In the genomic region with DNA sequence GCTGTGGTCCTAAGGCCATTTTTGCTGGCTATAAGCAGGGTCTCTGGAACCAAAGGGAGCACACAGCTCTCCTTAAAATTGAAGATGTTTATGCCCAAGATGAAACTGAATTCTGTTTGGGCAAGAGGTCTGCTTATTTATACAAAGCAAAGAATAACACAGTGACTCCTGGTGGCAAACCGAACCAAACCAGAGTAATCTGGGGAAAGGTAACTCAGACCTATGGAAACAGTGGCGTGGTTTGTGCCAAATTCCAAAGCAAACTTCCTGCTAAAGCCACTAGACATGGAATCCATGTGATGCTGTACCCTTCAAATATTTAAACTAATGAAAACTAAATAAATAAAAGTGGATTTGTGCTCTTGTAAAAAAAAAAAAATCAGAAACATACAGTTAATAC, we compare ENCODE assay signal across 21 cellular contexts. TPM values are rescaled to one million over a fixed set of nuclear protein-coding genes. Genes with fewer than 3 reads are reported as not detected.
DNase-seq lines count a peak whose midpoint lies in the region; ATAC-seq and TF ChIP-seq lines count a peak whose summit lies in the region.
"Had no signal": no experiment of that assay in that cellular context is flagged by ENCODE, and none has a peak within 500 bp of the region (broad histone marks: within the 10 kb centered on the region; RNA-seq: fewer than 3 reads in every experiment).

No MANE protein-coding gene starts in this region.

- H3K36me3 ChIP-seq in endodermal cell (ENCODE audit: control insufficient read depth, insufficient read depth, low read length) = no peaks in the 10 kb centered on the region
- H3K36me3 ChIP-seq: BE2C, HAP-1 had no signal

- H3K27ac Mint-ChIP-seq in endodermal cell (no peak overlapping the region), osteocyte (ENCODE audit: unreplicated experiment) (no peak overlapping the region)
- H3K27ac Mint-ChIP-seq: CD4-positive, CD25-positive, alpha-beta regulatory T cell; CD8-positive, alpha-beta memory T cell had no signal

- H3K4me3 ChIP-seq in LNCaP clone FGC (ENCODE audit: low read depth, low read length) (no peak overlapping the region), endodermal cell (ENCODE audit: low read length) (no peak overlapping the region), foreskin fibroblast (ENCODE audit: low read depth in 1 of 2, low read length in 2 of 2) (no peak overlapping the region)
- H3K4me3 ChIP-seq: HAP-1 had no signal

- TF ChIP-seq CTCF in 22Rv1 (IDR thresholded peaks at IDR 0.05) = peak; percentile 13; the same call in 1 of the 2 replicates
- TF ChIP-seq CTCF in LNCaP clone FGC (IDR thresholded peaks at IDR 0.05; ENCODE audit: control insufficient read depth, extremely low read depth, insufficient read depth) = peak; percentile 53
- peak; percentile 38 for TF ChIP-seq CTCF in endodermal cell (conservative IDR thresholded peaks at IDR 0.05)
- no peak for TF ChIP-seq CTCF in foreskin fibroblast (IDR thresholded peaks at IDR 0.05; ENCODE audit: low read depth, low read length)
- TF ChIP-seq CTCF in osteocyte (IDR thresholded peaks at IDR 0.05) = no peak

- no peaks in the 10 kb centered on the region for H3K4me1 ChIP-seq in endodermal cell (ENCODE audit: control insufficient read depth, insufficient read depth, low read length)
- H3K4me1 ChIP-seq: BE2C, Caco-2, HAP-1 had no signal

- no peak overlapping the region for H3K9ac ChIP-seq in endodermal cell (ENCODE audit: extremely low read depth, low read length, poor library complexity, severe bottlenecking)

- H3K4me1 Mint-ChIP-seq in endodermal cell (no peaks in the 10 kb centered on the region), osteocyte (ENCODE audit: unreplicated experiment) (no peaks in the 10 kb centered on the region)
- H3K4me1 Mint-ChIP-seq: CD8-positive, alpha-beta memory T cell; IgD-negative memory B cell had no signal

- DNase-seq in H4 (ENCODE audit: low spot score) = peak; percentile 13
- DNase-seq in LNCaP clone FGC (ENCODE audit: low read depth) = peak; percentile 76
- no peak for DNase-seq in endodermal cell
- DNase-seq in foreskin fibroblast = no peak
- no peak for DNase-seq in HPDE6-E6E7 (ENCODE audit: extremely low spot score)
- no peak for DNase-seq in osteocyte (ENCODE audit: extremely low spot score, unreplicated experiment)
- DNase-seq: ACHN; BE2C; C1 segment of cervical spinal cord; Caco-2; CD4-positive, CD25-positive, alpha-beta regulatory T cell; CD8-positive, alpha-beta memory T cell; DMS79 treated with DMSO at 0.1 percent for 48 hours; GF-D8; GOT3; KBM-7 had no signal

- no peaks in the 10 kb centered on the region for H3K36me3 Mint-ChIP-seq in endodermal cell (ENCODE audit: low read depth)
- no peaks in the 10 kb centered on the region for H3K36me3 Mint-ChIP-seq in osteocyte (ENCODE audit: unreplicated experiment)
- H3K36me3 Mint-ChIP-seq: IgD-negative memory B cell had no signal

- 81 to 90% methylated on average over 2 of the region's 2 CpGs for WGBS in endodermal cell (ENCODE audit: insufficient coverage in 1 of 2, insufficient read length in 1 of 2), 2 experiments

- H3K27me3 Mint-ChIP-seq in endodermal cell (ENCODE audit: insufficient read depth) (peaks cover 2% of the 10 kb centered on the region), osteocyte (ENCODE audit: unreplicated experiment) (peaks cover 8% of the 10 kb centered on the region)

- no peak overlapping the region for H3K4me3 Mint-ChIP-seq in endodermal cell
- H3K4me3 Mint-ChIP-seq in osteocyte (ENCODE audit: unreplicated experiment) = no peak overlapping the region
- H3K4me3 Mint-ChIP-seq: CD4-positive, CD25-positive, alpha-beta regulatory T cell; CD8-positive, alpha-beta memory T cell; IgD-negative memory B cell had no signal

- no peaks in the 10 kb centered on the region for H3K27me3 ChIP-seq in endodermal cell (ENCODE audit: control insufficient read depth, insufficient read depth, low read length, poor library complexity, severe bottlenecking)
- H3K27me3 ChIP-seq: BE2C had no signal

- H3K9me3 ChIP-seq in endodermal cell (ENCODE audit: control insufficient read depth, low read length) = peaks cover 24% of the 10 kb centered on the region

- no peak for ATAC-seq in HG02885 (IDR thresholded peaks at IDR 0.05; ENCODE audit: poor library complexity, unreplicated experiment)
- ATAC-seq: HepG2 had no signal

- H3K27ac ChIP-seq in 22Rv1 = no peak overlapping the region
- H3K27ac ChIP-seq in endodermal cell (ENCODE audit: low read depth, low read length) = no peak overlapping the region

- H3K9me3 Mint-ChIP-seq in endodermal cell = peaks cover 31% of the 10 kb centered on the region
- H3K9me3 Mint-ChIP-seq in osteocyte (ENCODE audit: unreplicated experiment) = peaks cover 21% of the 10 kb centered on the region

RNA-seq across cellular contexts. Expression of gene BICDL1, which starts 29.6 kb away (rescaled TPM):
- total RNA-seq in H4 (2014; rRNA removed; shearing (Covaris generic)) = 1.4 and 6.8 TPM in 2 replicates
- 10 to 100 TPM; 14.5 to 22.3 TPM for total RNA-seq in endodermal cell
- polyA plus RNA-seq in endodermal cell (2013, experiment 1 of 2) = 6.8 TPM
- polyA plus RNA-seq in endodermal cell (2013, experiment 2 of 2) = 5.6 TPM
- not detected in 2 replicates for total RNA-seq in osteocyte

Comparison
In these comparisons a context has a peak if more than half of its experiments do, and no peak if none do; other contexts are left out.
1. CTCF ChIP-seq: peak in 22Rv1 (single experiment), LNCaP clone FGC (single experiment) and endodermal cell (single experiment); none in foreskin fibroblast (single experiment) and osteocyte (single experiment).
2. DNase-seq: peak in H4 (single experiment) and LNCaP clone FGC (single experiment); none in endodermal cell (single experiment), foreskin fibroblast (0 of 2), HPDE6-E6E7 (single experiment) and osteocyte (single experiment).